ENCODE assay signal across 1 cellular context in the genomic region with DNA sequence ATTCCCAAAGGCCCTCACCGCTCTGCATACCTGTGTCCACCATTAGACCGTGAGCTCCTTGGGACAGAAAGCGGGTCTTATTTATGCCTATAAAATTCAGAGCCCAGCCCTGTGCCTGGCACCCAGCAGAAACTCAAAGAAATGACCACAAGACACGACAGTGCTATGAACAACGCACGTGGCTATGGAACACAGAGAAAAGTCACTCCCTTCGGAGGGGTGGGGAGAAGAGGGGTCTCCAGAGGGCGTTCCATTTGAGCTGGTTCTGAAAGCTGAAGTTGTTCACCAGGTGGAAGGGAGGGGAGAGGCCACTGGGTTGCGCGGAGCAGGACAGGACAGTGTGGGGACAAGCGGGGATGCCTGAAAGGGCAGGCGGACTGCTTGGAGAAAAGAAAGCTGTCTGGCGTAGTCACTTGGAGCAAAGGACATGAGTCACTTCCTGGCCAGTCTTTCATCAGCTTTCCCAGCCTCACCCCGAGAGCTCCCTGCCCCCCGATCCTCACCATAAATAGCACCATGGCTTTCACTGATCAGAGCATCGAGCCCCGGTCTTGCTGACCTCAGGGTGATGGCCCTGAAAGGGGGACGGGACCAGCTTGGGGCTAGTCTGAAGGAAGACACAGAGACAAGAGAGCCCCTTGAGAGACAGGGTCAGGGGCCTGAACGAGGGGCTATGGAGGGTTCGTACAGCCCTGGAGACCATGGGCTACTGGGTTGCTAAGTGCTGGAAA.
A peak's percentile ranks its signal among the peaks of the same experiment; 100 is the strongest.
TF ChIP-seq lines count a peak whose summit lies in the region.

No MANE protein-coding gene starts in this region.

TF ChIP-seq in K562, 482 proteins besides CTCF, POLR2A, EP300 and RAD21 (continued from another document and continues in another):
- peak in 1 of 2 experiments; percentile 55; a peak in 1 of 3 replicates for TF ChIP-seq CBX3 (IDR thresholded peaks at IDR 0.05; ENCODE audit: borderline replicate concordance in 1 of 2, low read length in 2 of 2)
- no peak; the same call in 1 of the 2 replicates for TF ChIP-seq VEZF1 (CRISPR knock-in tag; IDR thresholded peaks at IDR 0.05)
- no peak for TF ChIP-seq MECOM (CRISPR knock-in tag; IDR thresholded peaks at IDR 0.05)
- TF ChIP-seq EWSR1 (IDR thresholded peaks at IDR 0.05; ENCODE audit: borderline replicate concordance, low read depth, partially characterized antibody) = no peak
- peak; percentile 94 for TF ChIP-seq JUN (IDR thresholded peaks at IDR 0.05; ENCODE audit: borderline replicate concordance, low read depth, low read length)
- TF ChIP-seq JUN (CRISPR knock-in tag; IDR thresholded peaks at IDR 0.05; ENCODE audit: borderline replicate concordance) = peak; percentile 77
- TF ChIP-seq POLR2AphosphoS5 (IDR thresholded peaks at IDR 0.05; ENCODE audit: control insufficient read depth, insufficient read depth, low read depth, low read length) = peak; percentile 13; the same call in 1 of the 2 replicates
- TF ChIP-seq RAD51 (IDR thresholded peaks at IDR 0.05; ENCODE audit: borderline replicate concordance, low read depth) = no peak
- no peak for TF ChIP-seq MIER1 (IDR thresholded peaks at IDR 0.05; ENCODE audit: low read depth)
- TF ChIP-seq LEF1 (IDR thresholded peaks at IDR 0.05) = peak; percentile 65
- no peak for TF ChIP-seq ETS2 (tag; IDR thresholded peaks at IDR 0.05; ENCODE audit: borderline replicate concordance, poor library complexity, severe bottlenecking)
- peak; percentile 74; the same call in 1 of the 2 replicates for TF ChIP-seq ZNF766 (CRISPR knock-in tag; conservative IDR thresholded peaks at IDR 0.05)
- no peak for TF ChIP-seq ZBTB12 (CRISPR knock-in tag; IDR thresholded peaks at IDR 0.05)
- TF ChIP-seq, protein P1, sequence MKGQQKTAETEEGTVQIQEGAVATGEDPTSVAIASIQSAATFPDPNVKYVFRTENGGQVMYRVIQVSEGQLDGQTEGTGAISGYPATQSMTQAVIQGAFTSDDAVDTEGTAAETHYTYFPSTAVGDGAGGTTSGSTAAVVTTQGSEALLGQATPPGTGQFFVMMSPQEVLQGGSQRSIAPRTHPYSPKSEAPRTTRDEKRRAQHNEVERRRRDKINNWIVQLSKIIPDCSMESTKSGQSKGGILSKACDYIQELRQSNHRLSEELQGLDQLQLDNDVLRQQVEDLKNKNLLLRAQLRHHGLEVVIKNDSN (CRISPR knock-in tag; IDR thresholded peaks at IDR 0.05) = peak; percentile 47; the same call in 1 of the 2 replicates
- TF ChIP-seq YBX1 (IDR thresholded peaks at IDR 0.05) = no peak
- TF ChIP-seq, protein P2, sequence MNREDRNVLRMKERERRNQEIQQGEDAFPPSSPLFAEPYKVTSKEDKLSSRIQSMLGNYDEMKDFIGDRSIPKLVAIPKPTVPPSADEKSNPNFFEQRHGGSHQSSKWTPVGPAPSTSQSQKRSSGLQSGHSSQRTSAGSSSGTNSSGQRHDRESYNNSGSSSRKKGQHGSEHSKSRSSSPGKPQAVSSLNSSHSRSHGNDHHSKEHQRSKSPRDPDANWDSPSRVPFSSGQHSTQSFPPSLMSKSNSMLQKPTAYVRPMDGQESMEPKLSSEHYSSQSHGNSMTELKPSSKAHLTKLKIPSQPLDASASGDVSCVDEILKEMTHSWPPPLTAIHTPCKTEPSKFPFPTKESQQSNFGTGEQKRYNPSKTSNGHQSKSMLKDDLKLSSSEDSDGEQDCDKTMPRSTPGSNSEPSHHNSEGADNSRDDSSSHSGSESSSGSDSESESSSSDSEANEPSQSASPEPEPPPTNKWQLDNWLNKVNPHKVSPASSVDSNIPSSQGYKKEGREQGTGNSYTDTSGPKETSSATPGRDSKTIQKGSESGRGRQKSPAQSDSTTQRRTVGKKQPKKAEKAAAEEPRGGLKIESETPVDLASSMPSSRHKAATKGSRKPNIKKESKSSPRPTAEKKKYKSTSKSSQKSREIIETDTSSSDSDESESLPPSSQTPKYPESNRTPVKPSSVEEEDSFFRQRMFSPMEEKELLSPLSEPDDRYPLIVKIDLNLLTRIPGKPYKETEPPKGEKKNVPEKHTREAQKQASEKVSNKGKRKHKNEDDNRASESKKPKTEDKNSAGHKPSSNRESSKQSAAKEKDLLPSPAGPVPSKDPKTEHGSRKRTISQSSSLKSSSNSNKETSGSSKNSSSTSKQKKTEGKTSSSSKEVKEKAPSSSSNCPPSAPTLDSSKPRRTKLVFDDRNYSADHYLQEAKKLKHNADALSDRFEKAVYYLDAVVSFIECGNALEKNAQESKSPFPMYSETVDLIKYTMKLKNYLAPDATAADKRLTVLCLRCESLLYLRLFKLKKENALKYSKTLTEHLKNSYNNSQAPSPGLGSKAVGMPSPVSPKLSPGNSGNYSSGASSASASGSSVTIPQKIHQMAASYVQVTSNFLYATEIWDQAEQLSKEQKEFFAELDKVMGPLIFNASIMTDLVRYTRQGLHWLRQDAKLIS (CRISPR knock-in tag; IDR thresholded peaks at IDR 0.05) = peak; percentile 47; the same call in 1 of the 2 replicates
- 0 out of 2 replicates have a peak, but pooled peaks have one; percentile 13 for TF ChIP-seq CTBP1 (IDR thresholded peaks at IDR 0.05; ENCODE audit: borderline replicate concordance)
- TF ChIP-seq ETV5 (CRISPR knock-in tag; IDR thresholded peaks at IDR 0.05; ENCODE audit: low read depth) = peak; percentile 100
- TF ChIP-seq PCBP2 (IDR thresholded peaks at IDR 0.05; ENCODE audit: low read depth, low read length, poor library complexity, severe bottlenecking) = no peak
- TF ChIP-seq ID3 (CRISPR knock-in tag; IDR thresholded peaks at IDR 0.05) = no peak
- TF ChIP-seq ID3 (tag; IDR thresholded peaks at IDR 0.05) = peak; percentile 73
- peak; percentile 72 for TF ChIP-seq NFXL1 (CRISPR knock-in tag; IDR thresholded peaks at IDR 0.05)
- TF ChIP-seq RNF2 (IDR thresholded peaks at IDR 0.05) = peak; percentile 79
- no peak for TF ChIP-seq XRCC3 (IDR thresholded peaks at IDR 0.05)
- no peak for TF ChIP-seq ZNF75A (CRISPR knock-in tag; IDR thresholded peaks at IDR 0.05)
- TF ChIP-seq RBM39 (optimal IDR thresholded peaks at IDR 0.05; ENCODE audit: low read depth, low read length) = no peak
- no peak for TF ChIP-seq CREB1 (IDR thresholded peaks at IDR 0.05)
- TF ChIP-seq CREB1 (CRISPR knock-in tag; IDR thresholded peaks at IDR 0.05) = 0 out of 2 replicates have a peak, but pooled peaks have one; percentile 16
- no peak for TF ChIP-seq RFX5 (IDR thresholded peaks at IDR 0.05; ENCODE audit: low read depth, low read length)
- TF ChIP-seq TBP (optimal IDR thresholded peaks at IDR 0.05; ENCODE audit: low read depth, low read length) = peak; percentile 47
- TF ChIP-seq SNIP1 (IDR thresholded peaks at IDR 0.05; ENCODE audit: low read depth) = no peak
- TF ChIP-seq NFRKB (IDR thresholded peaks at IDR 0.05; ENCODE audit: low read depth) = peak; percentile 81
- TF ChIP-seq PHF8 (IDR thresholded peaks at IDR 0.05; ENCODE audit: borderline replicate concordance, low read length) = peak; percentile 39; the same call in 1 of the 2 replicates
- peak in 1 of 2 experiments; percentile 54; a peak in 2 of 4 replicates for TF ChIP-seq MLLT1 (IDR thresholded peaks at IDR 0.05)
- peak; percentile 51; the same call in 1 of the 2 replicates for TF ChIP-seq TCF3 (CRISPR knock-in tag; IDR thresholded peaks at IDR 0.05)
- TF ChIP-seq ZNF395 (CRISPR knock-in tag; IDR thresholded peaks at IDR 0.05) = peak; percentile 92
- TF ChIP-seq, protein P3, sequence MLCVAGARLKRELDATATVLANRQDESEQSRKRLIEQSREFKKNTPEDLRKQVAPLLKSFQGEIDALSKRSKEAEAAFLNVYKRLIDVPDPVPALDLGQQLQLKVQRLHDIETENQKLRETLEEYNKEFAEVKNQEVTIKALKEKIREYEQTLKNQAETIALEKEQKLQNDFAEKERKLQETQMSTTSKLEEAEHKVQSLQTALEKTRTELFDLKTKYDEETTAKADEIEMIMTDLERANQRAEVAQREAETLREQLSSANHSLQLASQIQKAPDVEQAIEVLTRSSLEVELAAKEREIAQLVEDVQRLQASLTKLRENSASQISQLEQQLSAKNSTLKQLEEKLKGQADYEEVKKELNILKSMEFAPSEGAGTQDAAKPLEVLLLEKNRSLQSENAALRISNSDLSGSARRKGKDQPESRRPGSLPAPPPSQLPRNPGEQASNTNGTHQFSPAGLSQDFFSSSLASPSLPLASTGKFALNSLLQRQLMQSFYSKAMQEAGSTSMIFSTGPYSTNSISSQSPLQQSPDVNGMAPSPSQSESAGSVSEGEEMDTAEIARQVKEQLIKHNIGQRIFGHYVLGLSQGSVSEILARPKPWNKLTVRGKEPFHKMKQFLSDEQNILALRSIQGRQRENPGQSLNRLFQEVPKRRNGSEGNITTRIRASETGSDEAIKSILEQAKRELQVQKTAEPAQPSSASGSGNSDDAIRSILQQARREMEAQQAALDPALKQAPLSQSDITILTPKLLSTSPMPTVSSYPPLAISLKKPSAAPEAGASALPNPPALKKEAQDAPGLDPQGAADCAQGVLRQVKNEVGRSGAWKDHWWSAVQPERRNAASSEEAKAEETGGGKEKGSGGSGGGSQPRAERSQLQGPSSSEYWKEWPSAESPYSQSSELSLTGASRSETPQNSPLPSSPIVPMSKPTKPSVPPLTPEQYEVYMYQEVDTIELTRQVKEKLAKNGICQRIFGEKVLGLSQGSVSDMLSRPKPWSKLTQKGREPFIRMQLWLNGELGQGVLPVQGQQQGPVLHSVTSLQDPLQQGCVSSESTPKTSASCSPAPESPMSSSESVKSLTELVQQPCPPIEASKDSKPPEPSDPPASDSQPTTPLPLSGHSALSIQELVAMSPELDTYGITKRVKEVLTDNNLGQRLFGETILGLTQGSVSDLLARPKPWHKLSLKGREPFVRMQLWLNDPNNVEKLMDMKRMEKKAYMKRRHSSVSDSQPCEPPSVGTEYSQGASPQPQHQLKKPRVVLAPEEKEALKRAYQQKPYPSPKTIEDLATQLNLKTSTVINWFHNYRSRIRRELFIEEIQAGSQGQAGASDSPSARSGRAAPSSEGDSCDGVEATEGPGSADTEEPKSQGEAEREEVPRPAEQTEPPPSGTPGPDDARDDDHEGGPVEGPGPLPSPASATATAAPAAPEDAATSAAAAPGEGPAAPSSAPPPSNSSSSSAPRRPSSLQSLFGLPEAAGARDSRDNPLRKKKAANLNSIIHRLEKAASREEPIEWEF (CRISPR knock-in tag; IDR thresholded peaks at IDR 0.05) = no peak
- 0 out of 2 replicates have a peak, but pooled peaks have one; percentile 58 for TF ChIP-seq ZNF668 (CRISPR knock-in tag; IDR thresholded peaks at IDR 0.05)
- peak; percentile 88 for TF ChIP-seq MEF2A (IDR thresholded peaks at IDR 0.05; ENCODE audit: control insufficient read depth, low read depth, low read length)
